ENCODE assay signal across 8 cellular contexts in genomic region chr16:21521390-21522143, GRCh38.
DNase-seq lines count a peak whose midpoint lies in the region; ATAC-seq, FAIRE-seq and TF ChIP-seq lines count a peak whose summit lies in the region.
"Not testable (repeated sequence)": the region's sequence is repeated elsewhere in the genome, so short reads cannot be mapped to it uniquely, and the experiment has no call there.

No MANE protein-coding gene starts in this region.

- TF ChIP-seq EP300 in HepG2 (IDR thresholded peaks at IDR 0.05; ENCODE audit: low read depth in 2 of 2, low read length in 2 of 2) (peak; percentile 57 to 88), HepG2 (CRISPR knock-in tag; IDR thresholded peaks at IDR 0.05; ENCODE audit: borderline replicate concordance) (peak; percentile 95)

- POLR2A ChIA-PET in HepG2 (lab: Yijun Ruan, JAX), result interaction anchor here (1.1 to 3.1 kb wide), 3 partner anchors 12 to 715 kb away, joined by 5 to 28 read pairs (median 6); partner anchors contain the start of genes ERI2 and REXO5

- peak in 1 of 2 experiments; percentile 94; a peak in 2 of 4 replicates for TF ChIP-seq POLR2A in HepG2 (IDR thresholded peaks at IDR 0.05; ENCODE audit: insufficient read depth in 1 of 2, low read depth in 2 of 2, low read length in 2 of 2)

- H3K4me2 ChIP-seq in HepG2 (ENCODE audit: low read depth, low read length), result peak overlapping the region; percentile 96

- not testable (repeated sequence) for H3K4me3 ChIP-seq in MG63
- H3K4me3 ChIP-seq in HepG2 (replicated peaks in 1 of 3; ENCODE audit: insufficient read depth in 1 of 3, low read depth in 2 of 3, low read length in 3 of 3), result peak overlapping the region; percentile 29 to 89 (median 86); a peak in 5 of 6 replicates

- H3K4me1 ChIP-seq in HepG2 (ENCODE audit: insufficient read depth, low read length), result peaks cover 71% of the 10 kb centered on the region

- CTCF ChIA-PET in HepG2 (lab: Yijun Ruan, JAX; ENCODE audit: low intra/inter-chr PET ratio, low total read pairs), result not testable (repeated sequence)

- H3K36me3 Mint-ChIP-seq in brain, type B pancreatic cell: not testable (repeated sequence)

- intact Hi-C loops in Right ventricle myocardium inferior (cut with DNase I), result loop anchor here (10.0 kb wide), 1 partner anchor 217 kb away; no protein-coding TSS in a partner anchor
- intact Hi-C loops in HepG2 (cut with micrococcal nuclease; ENCODE audit: unreplicated experiment); posterior vena cava (cut with DNase I): not testable (repeated sequence)

- peaks cover 11% of the 10 kb centered on the region for H4K20me1 ChIP-seq in HepG2 (ENCODE audit: insufficient read depth, low read length)

- peaks cover 29% of the 10 kb centered on the region for H3K4me1 Mint-ChIP-seq in brain
- H3K4me1 Mint-ChIP-seq in type B pancreatic cell (ENCODE audit: unreplicated experiment), result peaks cover 23% of the 10 kb centered on the region

- H3K36me3 ChIP-seq in MG63, result peaks cover 21% of the 10 kb centered on the region
- not testable (repeated sequence) for H3K36me3 ChIP-seq in HepG2 (replicated peaks in 1 of 2; ENCODE audit: control insufficient read depth in 1 of 2, insufficient read depth in 2 of 2, low read length in 2 of 2)

- H3K27me3 Mint-ChIP-seq in brain, result peaks cover 13% of the 10 kb centered on the region
- H3K27me3 Mint-ChIP-seq in type B pancreatic cell, result not testable (repeated sequence)

- not testable (repeated sequence) for H3K27me3 ChIP-seq in MG63; HepG2 (ENCODE audit: control insufficient read depth in 1 of 2, insufficient read depth in 2 of 2, low read length in 2 of 2)

- not testable (repeated sequence) for ATAC-seq in Right ventricle myocardium inferior
- peak; percentile 71 for ATAC-seq in HepG2

- peak; percentile 94 for DNase-seq in EH (ENCODE audit: low read depth)
- peak; percentile 96 for DNase-seq in MG63
- peak; percentile 66 for DNase-seq in SW480 (ENCODE audit: low spot score)
- DNase-seq in Right ventricle myocardium inferior (ENCODE audit: missing footprints), result peak; percentile 70
- DNase-seq in HepG2 (ENCODE audit: low spot score), result peak; percentile 99
- peak; percentile 84 for DNase-seq in posterior vena cava (ENCODE audit: low spot score)
- not testable (repeated sequence) for DNase-seq in type B pancreatic cell (ENCODE audit: extremely low spot score, unreplicated experiment)

- not testable (repeated sequence) for H3K9me3 Mint-ChIP-seq in brain, type B pancreatic cell

- peak overlapping the region; percentile 91 for H3K9ac ChIP-seq in HepG2 (ENCODE audit: insufficient read depth, low read depth, low read length)

- H2AFZ ChIP-seq in HepG2 (ENCODE audit: low read length), result not testable (repeated sequence)

- H3K9me3 ChIP-seq in MG63; HepG2 (ENCODE audit: low read length): not testable (repeated sequence)

- peak overlapping the region; percentile 89 for H3K27ac ChIP-seq in HepG2 (ENCODE audit: extremely low read length, insufficient read depth, low read length)

- under 1% methylated on average over 24 of the region's 24 CpGs for WGBS in HepG2 (ENCODE audit: low lambda C conversion rate)

- H3K27ac Mint-ChIP-seq in brain (peak overlapping the region; percentile 82 to 96 (median 92)), type B pancreatic cell (peak overlapping the region; percentile 92)

- in situ Hi-C loops in HepG2 (cut with HindIII; ENCODE audit: extremely low pct_ligation_motif_present, low pct_unique_long_range_greater_than_20kb), result loop anchor here (10.0 kb wide), 1 partner anchor 83 kb away; no protein-coding TSS in a partner anchor

- TF ChIP-seq RAD21 in HepG2 (CRISPR knock-in tag; IDR thresholded peaks at IDR 0.05), result peak; percentile 93

- peak; percentile 78 for FAIRE-seq in HepG2 (lab: Jason Lieb, UNC)

- not testable (repeated sequence) for BruUV-seq in HepG2 (replicated peaks; lab: Mats Ljungman, UMichigan)

- H3K79me2 ChIP-seq in HepG2 (ENCODE audit: insufficient read depth, low read length), result peaks cover 28% of the 10 kb centered on the region

- H3K4me3 Mint-ChIP-seq in brain, result peak overlapping the region; percentile 64 to 89 (median 76)
- H3K4me3 Mint-ChIP-seq in type B pancreatic cell, result peak overlapping the region; percentile 82

- not testable (repeated sequence) for TF ChIP-seq CTCF in brain (conservative IDR thresholded peaks at IDR 0.05)
- TF ChIP-seq CTCF in HepG2 (CRISPR knock-in tag; IDR thresholded peaks at IDR 0.05) (peak; percentile 58), type B pancreatic cell (conservative IDR thresholded peaks at IDR 0.05) (peak; percentile 55)

TF ChIP-seq in HepG2, 621 proteins besides CTCF, POLR2A, EP300 and RAD21 (continues in another document):
- TF ChIP-seq ELF3 (CRISPR knock-in tag; IDR thresholded peaks at IDR 0.05), result peak; percentile 78
- TF ChIP-seq RCOR2 (CRISPR knock-in tag; IDR thresholded peaks at IDR 0.05), result peak; percentile 97
- peak; percentile 96 for TF ChIP-seq KLF11 (CRISPR knock-in tag; IDR thresholded peaks at IDR 0.05)
- peak; percentile 25; the same call in 1 of the 2 replicates for TF ChIP-seq ZNF7 (CRISPR knock-in tag; IDR thresholded peaks at IDR 0.05)
- TF ChIP-seq KDM4B (CRISPR knock-in tag; IDR thresholded peaks at IDR 0.05), result peak; percentile 71; the same call in 1 of the 2 replicates
- TF ChIP-seq RXRA (CRISPR knock-in tag; IDR thresholded peaks at IDR 0.05), result peak; percentile 98
- TF ChIP-seq, protein P1, sequence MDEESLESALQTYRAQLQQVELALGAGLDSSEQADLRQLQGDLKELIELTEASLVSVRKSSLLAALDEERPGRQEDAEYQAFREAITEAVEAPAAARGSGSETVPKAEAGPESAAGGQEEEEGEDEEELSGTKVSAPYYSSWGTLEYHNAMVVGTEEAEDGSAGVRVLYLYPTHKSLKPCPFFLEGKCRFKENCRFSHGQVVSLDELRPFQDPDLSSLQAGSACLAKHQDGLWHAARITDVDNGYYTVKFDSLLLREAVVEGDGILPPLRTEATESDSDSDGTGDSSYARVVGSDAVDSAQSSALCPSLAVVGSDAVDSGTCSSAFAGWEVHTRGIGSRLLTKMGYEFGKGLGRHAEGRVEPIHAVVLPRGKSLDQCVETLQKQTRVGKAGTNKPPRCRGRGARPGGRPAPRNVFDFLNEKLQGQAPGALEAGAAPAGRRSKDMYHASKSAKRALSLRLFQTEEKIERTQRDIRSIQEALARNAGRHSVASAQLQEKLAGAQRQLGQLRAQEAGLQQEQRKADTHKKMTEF (CRISPR knock-in tag; IDR thresholded peaks at IDR 0.05), result peak; percentile 98
- 0 out of 2 replicates have a peak, but pooled peaks have one; percentile 76 for TF ChIP-seq ZSCAN31 (CRISPR knock-in tag; IDR thresholded peaks at IDR 0.05; ENCODE audit: low read depth)
- TF ChIP-seq, protein P2, sequence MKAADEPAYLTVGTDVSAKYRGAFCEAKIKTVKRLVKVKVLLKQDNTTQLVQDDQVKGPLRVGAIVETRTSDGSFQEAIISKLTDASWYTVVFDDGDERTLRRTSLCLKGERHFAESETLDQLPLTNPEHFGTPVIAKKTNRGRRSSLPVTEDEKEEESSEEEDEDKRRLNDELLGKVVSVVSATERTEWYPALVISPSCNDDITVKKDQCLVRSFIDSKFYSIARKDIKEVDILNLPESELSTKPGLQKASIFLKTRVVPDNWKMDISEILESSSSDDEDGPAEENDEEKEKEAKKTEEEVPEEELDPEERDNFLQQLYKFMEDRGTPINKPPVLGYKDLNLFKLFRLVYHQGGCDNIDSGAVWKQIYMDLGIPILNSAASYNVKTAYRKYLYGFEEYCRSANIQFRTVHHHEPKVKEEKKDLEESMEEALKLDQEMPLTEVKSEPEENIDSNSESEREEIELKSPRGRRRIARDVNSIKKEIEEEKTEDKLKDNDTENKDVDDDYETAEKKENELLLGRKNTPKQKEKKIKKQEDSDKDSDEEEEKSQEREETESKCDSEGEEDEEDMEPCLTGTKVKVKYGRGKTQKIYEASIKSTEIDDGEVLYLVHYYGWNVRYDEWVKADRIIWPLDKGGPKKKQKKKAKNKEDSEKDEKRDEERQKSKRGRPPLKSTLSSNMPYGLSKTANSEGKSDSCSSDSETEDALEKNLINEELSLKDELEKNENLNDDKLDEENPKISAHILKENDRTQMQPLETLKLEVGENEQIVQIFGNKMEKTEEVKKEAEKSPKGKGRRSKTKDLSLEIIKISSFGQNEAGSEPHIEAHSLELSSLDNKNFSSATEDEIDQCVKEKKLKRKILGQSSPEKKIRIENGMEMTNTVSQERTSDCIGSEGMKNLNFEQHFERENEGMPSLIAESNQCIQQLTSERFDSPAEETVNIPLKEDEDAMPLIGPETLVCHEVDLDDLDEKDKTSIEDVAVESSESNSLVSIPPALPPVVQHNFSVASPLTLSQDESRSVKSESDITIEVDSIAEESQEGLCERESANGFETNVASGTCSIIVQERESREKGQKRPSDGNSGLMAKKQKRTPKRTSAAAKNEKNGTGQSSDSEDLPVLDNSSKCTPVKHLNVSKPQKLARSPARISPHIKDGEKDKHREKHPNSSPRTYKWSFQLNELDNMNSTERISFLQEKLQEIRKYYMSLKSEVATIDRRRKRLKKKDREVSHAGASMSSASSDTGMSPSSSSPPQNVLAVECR (CRISPR knock-in tag; IDR thresholded peaks at IDR 0.05; ENCODE audit: borderline replicate concordance), result peak; percentile 91
- peak; percentile 91 for TF ChIP-seq PITX1 (CRISPR knock-in tag; IDR thresholded peaks at IDR 0.05)
- TF ChIP-seq, protein P3, sequence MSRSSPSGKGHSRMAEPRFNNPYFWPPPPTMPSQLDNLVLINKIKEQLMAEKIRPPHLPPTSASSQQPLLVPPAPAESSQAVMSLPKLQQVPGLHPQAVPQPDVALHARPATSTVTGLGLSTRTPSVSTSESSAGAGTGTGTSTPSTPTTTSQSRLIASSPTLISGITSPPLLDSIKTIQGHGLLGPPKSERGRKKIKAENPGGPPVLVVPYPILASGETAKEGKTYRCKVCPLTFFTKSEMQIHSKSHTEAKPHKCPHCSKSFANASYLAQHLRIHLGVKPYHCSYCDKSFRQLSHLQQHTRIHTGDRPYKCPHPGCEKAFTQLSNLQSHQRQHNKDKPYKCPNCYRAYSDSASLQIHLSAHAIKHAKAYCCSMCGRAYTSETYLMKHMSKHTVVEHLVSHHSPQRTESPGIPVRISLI (CRISPR knock-in tag; IDR thresholded peaks at IDR 0.05; ENCODE audit: borderline replicate concordance), result peak; percentile 70; the same call in 1 of the 2 replicates
- TF ChIP-seq GATA4 (IDR thresholded peaks at IDR 0.05; ENCODE audit: borderline replicate concordance, low read depth), result peak; percentile 82
- TF ChIP-seq ATF7 (IDR thresholded peaks at IDR 0.05), result peak; percentile 37; the same call in 1 of the 2 replicates
- peak; percentile 77; the same call in 1 of the 2 replicates for TF ChIP-seq ATF7 (CRISPR knock-in tag; IDR thresholded peaks at IDR 0.05)
- not testable (repeated sequence) for TF ChIP-seq SP1 (IDR thresholded peaks at IDR 0.05)
- TF ChIP-seq SP1 (CRISPR knock-in tag; IDR thresholded peaks at IDR 0.05), result peak; percentile 63; the same call in 1 of the 2 replicates
- TF ChIP-seq NR2F6 (IDR thresholded peaks at IDR 0.05), result peak; percentile 79
- peak; percentile 94 for TF ChIP-seq NR2F6 (CRISPR knock-in tag; IDR thresholded peaks at IDR 0.05)
